In the genomic region with DNA sequence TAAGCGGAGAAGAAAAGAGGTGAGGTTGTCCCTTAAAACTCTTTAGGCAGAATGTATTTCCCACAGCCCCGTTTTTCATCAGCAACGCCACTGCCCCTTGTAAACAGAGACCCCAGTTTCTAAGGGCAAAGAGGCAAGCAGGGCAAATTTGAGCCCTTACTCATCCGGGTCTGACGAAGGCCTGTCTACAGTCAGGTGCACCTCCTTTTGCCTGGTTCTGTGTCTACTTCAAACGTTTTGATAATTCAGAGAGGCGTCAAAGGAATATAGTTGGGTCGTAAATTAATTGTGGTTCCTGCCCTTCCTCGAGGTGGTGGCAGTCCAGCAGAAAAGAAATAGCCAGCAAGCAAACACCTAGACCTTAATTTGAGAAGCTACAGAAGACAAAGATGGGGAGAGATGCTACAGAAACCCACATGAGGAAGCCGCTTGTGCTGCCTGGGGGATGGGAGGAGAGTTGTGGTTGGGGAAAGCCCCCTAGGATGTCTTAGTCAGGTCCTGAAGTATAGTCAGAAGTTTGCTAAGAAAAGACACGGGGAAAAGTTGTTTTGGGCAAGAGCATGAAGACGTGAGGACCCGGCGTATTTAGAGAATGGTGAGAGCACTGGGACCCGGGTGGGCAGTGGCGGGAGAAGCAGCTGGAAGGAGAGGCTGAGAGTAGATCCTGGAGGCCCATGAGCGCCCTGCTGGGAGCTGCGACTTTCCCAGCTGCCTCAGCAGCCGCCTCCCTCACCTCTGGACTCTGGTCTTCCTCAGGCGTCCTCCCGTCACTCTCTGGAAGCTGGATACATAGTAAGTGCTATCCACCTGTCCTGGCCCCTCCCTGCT, we compare ENCODE assay signal across 8 cellular contexts. TPM values are rescaled to one million over a fixed set of nuclear protein-coding genes. Genes with fewer than 3 reads are reported as not detected.
A peak's percentile ranks its signal among the peaks of the same experiment; 100 is the strongest.
DNase-seq lines count a peak whose midpoint lies in the region; ATAC-seq and TF ChIP-seq lines count a peak whose summit lies in the region.

No MANE protein-coding gene starts in this region.

- peak overlapping the region; percentile 68 for H3K4me3 ChIP-seq in OCI-LY1 (ENCODE audit: low read depth, low read length, poor library complexity, severe bottlenecking)

- H3K27ac Mint-ChIP-seq in CD4-positive, alpha-beta T cell, result peak overlapping the region; percentile 93
- peak overlapping the region; percentile 83 to 96 (median 90) for H3K27ac Mint-ChIP-seq in immature natural killer cell

- H3K4me1 ChIP-seq in OCI-LY1 (ENCODE audit: insufficient read depth, low read length, severe bottlenecking), result peaks cover 42% of the 10 kb centered on the region

- no peak for TF ChIP-seq CTCF in CD4-positive, alpha-beta T cell (IDR thresholded peaks at IDR 0.05)
- no peak for TF ChIP-seq CTCF in OCI-LY1 (IDR thresholded peaks at IDR 0.05; ENCODE audit: low read length)

- H3K27ac ChIP-seq in CD4-positive, alpha-beta T cell (ENCODE audit: low read depth, low read length), result peak overlapping the region; percentile 99
- peak overlapping the region; percentile 80 for H3K27ac ChIP-seq in OCI-LY1 (ENCODE audit: low read depth, low read length, poor library complexity, severe bottlenecking)

- no peak overlapping the region for H2AFZ ChIP-seq in OCI-LY1 (ENCODE audit: low read length)

- no peaks in the 10 kb centered on the region for H3K27me3 Mint-ChIP-seq in CD4-positive, alpha-beta T cell
- H3K27me3 Mint-ChIP-seq in immature natural killer cell (ENCODE audit: low read depth in 3 of 3), result peaks cover 9 to 16% (median 15%) of the 10 kb centered on the region in 3 donors

- peak; percentile 50 to 78 (median 68) for DNase-seq in CD4-positive, alpha-beta T cell
- peak in 3 of 4 experiments; percentile 18 to 57 (median 36) for DNase-seq in activated naive CD4-positive, alpha-beta T cell (lab: John Stamatoyannopoulos, UW)
- DNase-seq in immature natural killer cell, result peak; percentile 48 to 62 (median 48)
- peak; percentile 61 to 86 for DNase-seq in stimulated activated CD4-positive, alpha-beta T cell treated with anti-CD3 and anti-CD28 coated beads, Interleukin-4, amount 100 ng/mL, for 4 hours
- DNase-seq in left lobe of liver (ENCODE audit: low spot score), result no peak

- H3K36me3 ChIP-seq in OCI-LY1 (ENCODE audit: insufficient read depth, low read length), result peaks cover 61% of the 10 kb centered on the region

- H4K20me1 ChIP-seq in OCI-LY1 (ENCODE audit: insufficient read depth, low read length), result no peaks in the 10 kb centered on the region

- CTCF ChIA-PET in CD4-positive, alpha-beta T cell (lab: Charles Lee), result interaction anchor here (0.9 to 4.7 kb wide), 4 partner anchors 9 to 33 kb away, joined by 3 to 53 read pairs (median 4); partner anchors contain the start of gene PRR14

- ATAC-seq in CD4-positive, alpha-beta T cell (ENCODE audit: poor library complexity), result no peak
- no peak for ATAC-seq in left lobe of liver
- no peak for ATAC-seq in HG03571 (IDR thresholded peaks at IDR 0.05; ENCODE audit: unreplicated experiment)
- no peak for ATAC-seq in GM19397 (IDR thresholded peaks at IDR 0.05; ENCODE audit: unreplicated experiment)

- H3K9me3 ChIP-seq in CD4-positive, alpha-beta T cell (ENCODE audit: control insufficient read depth, low read length), result no peaks in the 10 kb centered on the region
- no peaks in the 10 kb centered on the region for H3K9me3 ChIP-seq in OCI-LY1 (ENCODE audit: low read length)

- H3K4me1 Mint-ChIP-seq in CD4-positive, alpha-beta T cell (ENCODE audit: low read depth), result peaks cover 53% of the 10 kb centered on the region
- peaks cover 44 to 51% of the 10 kb centered on the region in 2 donors for H3K4me1 Mint-ChIP-seq in immature natural killer cell

- no peaks in the 10 kb centered on the region for H3K9me3 Mint-ChIP-seq in CD4-positive, alpha-beta T cell
- no peaks in the 10 kb centered on the region for H3K9me3 Mint-ChIP-seq in immature natural killer cell

- intact Hi-C loops in CD4-positive, alpha-beta T cell (cut with DNase I, micrococcal nuclease), result loop anchor here in 1 of 2 experiments (1.0 kb wide), 1 partner anchor 34 kb away; no protein-coding TSS in a partner anchor

- no peaks in the 10 kb centered on the region for H3F3A ChIP-seq in OCI-LY1 (ENCODE audit: insufficient read depth, low read length)

- POLR2A ChIA-PET in CD4-positive, alpha-beta T cell (lab: Charles Lee), result interaction anchor here (0.6 to 4.6 kb wide), 12 partner anchors 10 to 595 kb away, joined by 3 to 88 read pairs (median 10); partner anchors contain the start of genes ALDOA, DCTPP1, PHKG2 and PRR14

- no peaks in the 10 kb centered on the region for H3K9me2 ChIP-seq in OCI-LY1 (ENCODE audit: low read depth, low read length)

- H3K79me2 ChIP-seq in OCI-LY1 (ENCODE audit: insufficient read depth, low read length), result 0 out of 2 replicates have a peak, but pooled peaks cover 3% of the 10 kb centered on the region

- peak overlapping the region; percentile 89 for H3K4me2 ChIP-seq in OCI-LY1 (ENCODE audit: low read length)

- H3K36me3 Mint-ChIP-seq in CD4-positive, alpha-beta T cell (ENCODE audit: low read depth), result peaks cover 73% of the 10 kb centered on the region
- H3K36me3 Mint-ChIP-seq in immature natural killer cell, result peaks cover 9 to 26% (median 16%) of the 10 kb centered on the region in 3 donors

- peak overlapping the region; percentile 89 for H3K9ac ChIP-seq in OCI-LY1 (ENCODE audit: low read length)

- no peaks in the 10 kb centered on the region for H3K27me3 ChIP-seq in CD4-positive, alpha-beta T cell (ENCODE audit: control insufficient read depth, insufficient read depth, low read length)
- no peaks in the 10 kb centered on the region for H3K27me3 ChIP-seq in OCI-LY1 (ENCODE audit: insufficient read depth, low read length)

- H3K4me3 Mint-ChIP-seq in CD4-positive, alpha-beta T cell, result peak overlapping the region; percentile 84
- H3K4me3 Mint-ChIP-seq in immature natural killer cell, result peak overlapping the region; percentile 76 to 85 (median 84)

RNA-seq across cellular contexts. Expression of gene FBRS, which starts 2.4 kb away (rescaled TPM):
- 100 to 1,000 TPM; 162 to 163 TPM for total RNA-seq in CD4-positive, alpha-beta T cell
- polyA plus RNA-seq in immature natural killer cell, result 1 to 10 TPM in 2 of 3 donors, under 1 TPM in 1; 0.06 to 5.5 (median 1.9) TPM
- total RNA-seq in left lobe of liver, result 22.7 TPM

RNA-seq across cellular contexts. Expression of gene PRR14, which starts 9.9 kb away (rescaled TPM):
- total RNA-seq in CD4-positive, alpha-beta T cell, result 10 to 100 TPM; 50.2 to 51.7 TPM
- 10 to 100 TPM; 10.6 to 29.5 (median 12.9) TPM for polyA plus RNA-seq in immature natural killer cell
- 24.2 TPM for total RNA-seq in left lobe of liver

RNA-seq across cellular contexts. Expression of gene SRCAP, which starts 38.3 kb away (rescaled TPM):
- total RNA-seq in CD4-positive, alpha-beta T cell, result 10 to 100 TPM; 59.5 to 60.1 TPM
- polyA plus RNA-seq in immature natural killer cell, result 10 to 100 TPM in 1 of 3 donors, 1 to 10 TPM in 2; 1.9 to 38.9 (median 2.8) TPM
- total RNA-seq in left lobe of liver, result 27.7 TPM

RNA-seq across cellular contexts. Expression of gene ZNF689, which starts 50.4 kb away (rescaled TPM):
- 10 to 100 TPM; 15.3 to 15.7 TPM for total RNA-seq in CD4-positive, alpha-beta T cell
- polyA plus RNA-seq in immature natural killer cell, result 10 to 100 TPM in 1 of 3 donors, 1 to 10 TPM in 2; 7.5 to 14.7 (median 8.4) TPM
- total RNA-seq in left lobe of liver, result 4.9 TPM
